Comparison of ENCODE assay signal across 11 cellular contexts in genomic region chr9:6805532-6805931, GRCh38. TPM values are rescaled to one million over a fixed set of nuclear protein-coding genes. Genes with fewer than 3 reads are reported as not detected.
DNase-seq lines count a peak whose midpoint lies in the region; TF ChIP-seq lines count a peak whose summit lies in the region.
"Had no signal": no experiment of that assay in that cellular context is flagged by ENCODE, and none has a peak within 500 bp of the region (broad histone marks: within the 10 kb centered on the region; RNA-seq: fewer than 3 reads in every experiment).

No MANE protein-coding gene starts in this region.

- H4K20me1 ChIP-seq in fibroblast of lung (ENCODE audit: control insufficient read depth, extremely low read depth, insufficient read depth, low read length) = no peaks in the 10 kb centered on the region

- no peak overlapping the region for H2AFZ ChIP-seq in fibroblast of lung (ENCODE audit: low read length)

- H3K4me1 ChIP-seq in fibroblast of lung (ENCODE audit: control insufficient read depth, extremely low read depth, insufficient read depth, low read length) = no peaks in the 10 kb centered on the region

- H3K27me3 ChIP-seq in fibroblast of lung (ENCODE audit: control insufficient read depth, insufficient read depth, low read length) = no peaks in the 10 kb centered on the region

- H3K9ac ChIP-seq in fibroblast of lung (ENCODE audit: insufficient read depth, low read length) = no peak overlapping the region

- no peaks in the 10 kb centered on the region for H3K36me3 ChIP-seq in fibroblast of lung (ENCODE audit: control insufficient read depth, insufficient read depth, low read length)

- no peak overlapping the region for H3K27ac ChIP-seq in fibroblast of lung (ENCODE audit: insufficient read depth, low read length)
- H3K27ac ChIP-seq: coronary artery had no signal

- H3K4me3 ChIP-seq in fibroblast of lung (replicated peaks in 1 of 4; ENCODE audit: control extremely low read depth in 1 of 4, insufficient read depth in 1 of 4, low read depth in 3 of 4, low read length in 4 of 4) = no peak overlapping the region
- H3K4me3 ChIP-seq: coronary artery had no signal

- H3K9me3 ChIP-seq in fibroblast of lung (ENCODE audit: control insufficient read depth, insufficient read depth, low read depth, low read length) = no peaks in the 10 kb centered on the region

- no peak for TF ChIP-seq CTCF in fibroblast of lung (conservative IDR thresholded peaks at IDR 0.05 in 1 of 2, IDR thresholded peaks at IDR 0.05 in 1 of 2; ENCODE audit: low read depth in 1 of 2, low read length in 2 of 2)

- no peak overlapping the region for H3K4me2 ChIP-seq in fibroblast of lung (ENCODE audit: extremely low read depth, insufficient read depth, low read length)

- no peaks in the 10 kb centered on the region for H3K79me2 ChIP-seq in fibroblast of lung (ENCODE audit: control insufficient read depth, insufficient read depth, low read length)

- DNase-seq in DMS79 treated with DMSO at 0.1 percent for 48 hours (lab: John Stamatoyannopoulos, UW) (peak; percentile 51), RPMI7951 (ENCODE audit: low read depth) (peak; percentile 11), fibroblast of lung (ENCODE audit: low read depth in 2 of 2) (peak; percentile 59 to 63), middle frontal gyrus (ENCODE audit: extremely low spot score, low spot score) (peak; percentile 33), NCI-H2227 (lab: John Stamatoyannopoulos, UW; ENCODE audit: unreplicated experiment) (no peak), amniotic stem cell (lab: John Stamatoyannopoulos, UW) (no peak), NCI-H187 (lab: John Stamatoyannopoulos, UW) (no peak)
- no peak for DNase-seq in activated CD4-positive, alpha-beta T cell treated with anti-CD3 and anti-CD28 coated beads, Interleukin-2, amount 50 U/mL, for 48 hours
- DNase-seq: NCI-H1930; stimulated activated CD4-positive, alpha-beta T cell treated with anti-CD3 and anti-CD28 coated beads, Interleukin-1b, Interleukin-23, amount 100 ng/mL, for 48 hours had no signal

RNA-seq across cellular contexts. Expression of gene KDM4C, which starts 47.8 kb away (rescaled TPM):
- 10.7 and 11.1 TPM in 2 replicates for total RNA-seq in RPMI7951 (2014; rRNA removed; shearing (Covaris generic))
- total RNA-seq in fibroblast of lung = 29.3 and 39.0 TPM in 2 replicates
- polyA plus RNA-seq in fibroblast of lung = 11.1 and 13.0 TPM in 2 replicates
- 7.2 and 8.5 TPM in 2 replicates for polyA plus RNA-seq in fibroblast of lung (2012)
- polyA minus RNA-seq in fibroblast of lung (ENCODE audit: low replicate concordance) = 8.9 and 10.1 TPM in 2 replicates

Comparison
In these comparisons a context has a peak if more than half of its experiments do, and no peak if none do; other contexts are left out.
1. DNase-seq: peak in DMS79 treated with DMSO at 0.1 percent for 48 hours (single experiment), RPMI7951 (single experiment), fibroblast of lung (2 of 2) and middle frontal gyrus (single experiment); none in NCI-H2227 (single experiment), amniotic stem cell (single experiment), NCI-H187 (0 of 2) and activated CD4-positive, alpha-beta T cell treated with anti-CD3 and anti-CD28 coated beads, Interleukin-2, amount 50 U/mL, for 48 hours (0 of 2).